In genomic region chr11:125176866-125177265, GRCh38 we compare ENCODE assay signal across 14 cellular contexts. TPM values are rescaled to one million over a fixed set of nuclear protein-coding genes. Genes with fewer than 3 reads are reported as not detected.
A peak's percentile ranks its signal among the peaks of the same experiment; 100 is the strongest.
DNase-seq lines count a peak whose midpoint lies in the region; ATAC-seq, FAIRE-seq and TF ChIP-seq lines count a peak whose summit lies in the region.
"Had no signal": no experiment of that assay in that cellular context is flagged by ENCODE, and none has a peak within 500 bp of the region (broad histone marks: within the 10 kb centered on the region; RNA-seq: fewer than 3 reads in every experiment).

No MANE protein-coding gene starts in this region.

- H3K4me3 ChIP-seq in GM06990 (replicated peaks; ENCODE audit: low read depth, low read length): no peak overlapping the region
- H3K4me3 ChIP-seq in OCI-LY3 (ENCODE audit: low read length): peak overlapping the region; percentile 6
- no peak overlapping the region for H3K4me3 ChIP-seq in pancreas
- H3K4me3 ChIP-seq in sigmoid colon: no peak overlapping the region

- no peak for TF ChIP-seq EP300 in sigmoid colon (IDR thresholded peaks at IDR 0.05)

- no peak overlapping the region for H3K27ac ChIP-seq in OCI-LY3 (ENCODE audit: low read length)
- no peak overlapping the region for H3K27ac ChIP-seq in pancreas
- no peak overlapping the region for H3K27ac ChIP-seq in sigmoid colon

- H3K4me1 ChIP-seq in OCI-LY3 (ENCODE audit: low read length) (peaks cover 39% of the 10 kb centered on the region), pancreas (peaks cover 14 to 44% (median 22%) of the 10 kb centered on the region in 3 donors), sigmoid colon (no peaks in the 10 kb centered on the region)

- DNase-seq in GM06990 (ENCODE audit: extremely low read depth, insufficient read length): peak; percentile 22
- DNase-seq in DMS79 (lab: John Stamatoyannopoulos, UW): no peak
- no peak for DNase-seq in pancreas
- no peak for DNase-seq in sigmoid colon
- DNase-seq in dermis blood vessel endothelial cell: no peak
- DNase-seq: ACHN; COR-L47; H9; occipital lobe; stimulated activated naive CD8-positive, alpha-beta T cell treated with anti-CD3 and anti-CD28 coated beads, Interleukin-15, amount 100 ng/mL, for 72 hours had no signal

- peak; percentile 85 for ATAC-seq in GM19351 (IDR thresholded peaks at IDR 0.05; ENCODE audit: unreplicated experiment)
- ATAC-seq in HG02884 (IDR thresholded peaks at IDR 0.05; ENCODE audit: unreplicated experiment): peak; percentile 74
- no peak for ATAC-seq in pancreas
- ATAC-seq: stimulated activated naive CD8-positive, alpha-beta T cell treated with anti-CD3 and anti-CD28 coated beads, Interleukin-15, amount 100 ng/mL, for 72 hours had no signal

- H2AFZ ChIP-seq in OCI-LY3 (ENCODE audit: low read depth, low read length): no peak overlapping the region

- H3K27me3 ChIP-seq in GM06990 (replicated peaks; ENCODE audit: control insufficient read depth, insufficient read depth, low read length): peaks cover 2% of the 10 kb centered on the region
- H3K27me3 ChIP-seq in OCI-LY3 (ENCODE audit: low read depth, low read length): peaks cover 77% of the 10 kb centered on the region
- no peaks in the 10 kb centered on the region for H3K27me3 ChIP-seq in pancreas
- no peaks in the 10 kb centered on the region for H3K27me3 ChIP-seq in sigmoid colon

- H3K9me3 ChIP-seq in OCI-LY3 (ENCODE audit: insufficient read depth, low read length) (no peaks in the 10 kb centered on the region), pancreas (no peaks in the 10 kb centered on the region), sigmoid colon (no peaks in the 10 kb centered on the region)

- H3K36me3 ChIP-seq in GM06990 (ENCODE audit: control insufficient read depth, insufficient read depth, low read length) (no peaks in the 10 kb centered on the region), OCI-LY3 (replicated peaks; ENCODE audit: low read depth, low read length) (no peaks in the 10 kb centered on the region), pancreas (no peaks in the 10 kb centered on the region), sigmoid colon (no peaks in the 10 kb centered on the region)

- intact Hi-C loops in pancreas (cut with DNase I) (no loop called here), sigmoid colon (cut with DNase I) (no loop called here)

- no peak for FAIRE-seq in pancreas (lab: Jason Lieb, UNC)
- FAIRE-seq: TTC549 had no signal

- TF ChIP-seq POLR2A in sigmoid colon (IDR thresholded peaks at IDR 0.05): no peak

- TF ChIP-seq CTCF in GM06990 (IDR thresholded peaks at IDR 0.05; ENCODE audit: insufficient read depth, low read length, poor library complexity, severe bottlenecking) (no peak), OCI-LY3 (IDR thresholded peaks at IDR 0.05; ENCODE audit: low read depth, low read length) (no peak), pancreas (IDR thresholded peaks at IDR 0.05) (no peak), sigmoid colon (IDR thresholded peaks at IDR 0.05) (no peak)

- peaks cover 12% of the 10 kb centered on the region; the same call in 1 of the 2 replicates for H4K20me1 ChIP-seq in OCI-LY3 (ENCODE audit: insufficient read depth, low read length)

- H3K9ac ChIP-seq in OCI-LY3 (ENCODE audit: low read length): no peak overlapping the region

- WGBS in pancreas, 2 donors: 81 to 87% methylated on average over 5 of the region's 5 CpGs
- 64 to 72% methylated on average over 5 of the region's 5 CpGs for WGBS in sigmoid colon, 2 donors

- H3K79me2 ChIP-seq in OCI-LY3 (ENCODE audit: low read length): no peaks in the 10 kb centered on the region

- H3K4me2 ChIP-seq in OCI-LY3 (ENCODE audit: low read length): peak overlapping the region; percentile 72

RNA-seq across cellular contexts. Expression of gene PKNOX2, which starts 12.3 kb away (rescaled TPM):
- total RNA-seq in pancreas: 1 to 10 TPM; 4.3 to 8.1 (median 5.9) TPM
- 1 to 10 TPM; 3.4 to 6.4 TPM for polyA plus RNA-seq in pancreas
- total RNA-seq in sigmoid colon: 1 to 10 TPM; 1.4 to 4.7 (median 1.7) TPM
- 1 to 10 TPM in 1 of 3 donors, under 1 TPM in 2; 0.23 to 1.2 (median 0.60) TPM for polyA plus RNA-seq in sigmoid colon
- total RNA-seq in dermis blood vessel endothelial cell: not detected in 2 replicates

Comparison
In these comparisons a context has a peak if more than half of its experiments do, and no peak if none do; other contexts are left out.
1. ATAC-seq: peak in GM19351 (single experiment) and HG02884 (single experiment); none in pancreas (0 of 4).